8 cellular contexts compared by ENCODE assay signal in the genomic region with DNA sequence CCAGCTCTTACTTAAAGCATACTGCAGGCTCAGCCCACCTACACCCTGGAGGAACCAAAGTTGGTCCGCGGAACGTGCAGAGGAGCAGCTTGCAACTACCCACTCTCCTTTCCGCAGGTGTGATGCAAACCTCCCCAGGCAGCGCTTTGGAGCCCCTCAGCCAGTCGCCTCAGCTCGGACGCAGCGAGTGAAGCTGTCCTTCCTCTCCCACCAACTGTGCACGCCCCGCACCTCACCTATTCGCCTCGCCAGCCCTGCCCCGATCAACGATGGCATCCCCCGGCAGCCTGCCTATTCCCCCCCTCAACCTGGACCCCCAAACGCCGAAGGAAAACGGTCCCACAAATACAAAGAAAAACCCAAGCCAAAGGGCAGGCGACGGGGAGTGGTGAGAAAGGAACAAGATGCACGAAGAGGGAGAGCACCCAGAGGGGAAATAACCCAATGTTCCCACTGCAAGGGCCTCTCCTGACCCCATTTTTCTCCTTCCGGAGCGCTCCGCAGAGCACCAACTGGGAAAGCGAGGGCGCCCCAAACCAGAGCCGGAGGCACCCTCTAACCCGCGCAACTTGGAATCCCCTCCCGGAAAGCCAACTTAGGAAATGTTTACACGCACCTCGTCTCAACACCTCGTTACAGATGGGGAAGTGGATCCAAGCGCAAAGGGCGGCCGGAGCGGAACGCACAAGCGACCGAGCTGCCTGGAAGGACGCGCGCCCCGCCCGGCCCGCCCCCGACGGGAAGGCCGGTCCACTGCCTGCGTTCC. TPM values are rescaled to one million over a fixed set of nuclear protein-coding genes. Genes with fewer than 3 reads are reported as not detected.
DNase-seq lines count a peak whose midpoint lies in the region; ATAC-seq, FAIRE-seq and TF ChIP-seq lines count a peak whose summit lies in the region.

No MANE protein-coding gene starts in this region.

- H2AFZ ChIP-seq in astrocyte (ENCODE audit: low read depth, low read length) = peak overlapping the region; percentile 87

- H3K27ac ChIP-seq in astrocyte (ENCODE audit: low read depth, low read length) = peak overlapping the region; percentile 88

- peak; percentile 61 to 67 (median 66) for ATAC-seq in T-cell (replicated peaks in 1 of 4)

- H3K27ac Mint-ChIP-seq in Caco-2 (ENCODE audit: unreplicated experiment) = peak overlapping the region; percentile 84
- peak overlapping the region; percentile 89 to 90 for H3K27ac Mint-ChIP-seq in T-cell
- peak overlapping the region; percentile 77 for H3K27ac Mint-ChIP-seq in astrocyte (ENCODE audit: unreplicated experiment)

- intact Hi-C loops in Caco-2 (cut with micrococcal nuclease; ENCODE audit: unreplicated experiment) = loop anchor here (2.0 kb wide), 1 partner anchor 35 kb away; no protein-coding TSS in a partner anchor

- H3K36me3 Mint-ChIP-seq in Caco-2 (ENCODE audit: insufficient read depth, unreplicated experiment) = peaks cover 49% of the 10 kb centered on the region
- peaks cover 23% of the 10 kb centered on the region for H3K36me3 Mint-ChIP-seq in T-cell
- peaks cover 15% of the 10 kb centered on the region for H3K36me3 Mint-ChIP-seq in astrocyte (ENCODE audit: low read depth, unreplicated experiment)

- TF ChIP-seq CTCF in Caco-2 (IDR thresholded peaks at IDR 0.05; ENCODE audit: insufficient read depth in 1 of 2, low read depth in 1 of 2, low read length in 1 of 2, severe bottlenecking in 1 of 2, unreplicated experiment in 1 of 2) (no peak), GM20000 (IDR thresholded peaks at IDR 0.05; ENCODE audit: extremely low read depth, missing control alignments) (no peak), astrocyte (IDR thresholded peaks at IDR 0.05; ENCODE audit: insufficient read depth, low read depth, low read length) (no peak)

- H3K4me2 ChIP-seq in astrocyte (ENCODE audit: low read length) = peak overlapping the region; percentile 94

- H3K4me1 ChIP-seq in Caco-2 (peaks cover 17% of the 10 kb centered on the region), astrocyte (ENCODE audit: insufficient read depth, low read length) (peaks cover 6% of the 10 kb centered on the region)

- DNase-seq in Caco-2 (peak in 1 of 2 experiments; percentile 45), GM20000 (ENCODE audit: low spot score) (peak; percentile 55), HK-2 (ENCODE audit: unreplicated experiment) (peak; percentile 43), T-cell (peak in 31 of 34 experiments; percentile 10 to 61 (median 32)), astrocyte (ENCODE audit: low read depth) (peak; percentile 18), hippocampal formation (lab: John Stamatoyannopoulos, UW) (peak; percentile 24 to 36), retina (peak; percentile 79), HPDE6-E6E7 (ENCODE audit: extremely low spot score) (no peak)

- H3K4me3 Mint-ChIP-seq in Caco-2 (ENCODE audit: unreplicated experiment) = peak overlapping the region; percentile 95
- peak overlapping the region; percentile 94 to 95 (median 95) for H3K4me3 Mint-ChIP-seq in T-cell
- peak overlapping the region; percentile 95 for H3K4me3 Mint-ChIP-seq in astrocyte (ENCODE audit: unreplicated experiment)

- no peaks in the 10 kb centered on the region for H3K9me3 Mint-ChIP-seq in Caco-2 (ENCODE audit: unreplicated experiment)
- no peaks in the 10 kb centered on the region for H3K9me3 Mint-ChIP-seq in T-cell
- H3K9me3 Mint-ChIP-seq in astrocyte (ENCODE audit: unreplicated experiment) = no peaks in the 10 kb centered on the region

- no peaks in the 10 kb centered on the region for H3K27me3 ChIP-seq in Caco-2 (replicated peaks; ENCODE audit: control insufficient read depth, insufficient read depth, low read length)
- H3K27me3 ChIP-seq in astrocyte (ENCODE audit: insufficient read depth, low read length) = no peaks in the 10 kb centered on the region

- peaks cover 45% of the 10 kb centered on the region for H4K20me1 ChIP-seq in astrocyte (ENCODE audit: insufficient read depth, low read length)

- peak overlapping the region; percentile 91 for H3K9ac ChIP-seq in astrocyte (ENCODE audit: low read length)

- CTCF ChIA-PET in Caco-2 (lab: Charles Lee) (interaction anchor here (0.8 to 0.9 kb wide), 2 partner anchors 22 to 35 kb away, joined by 3 to 7 read pairs; no protein-coding TSS in a partner anchor), T-cell (lab: Charles Lee) (interaction anchor here (0.6 to 1.1 kb wide), 3 partner anchors 35 to 1167 kb away, joined by 3 to 4 read pairs (median 3); no protein-coding TSS in a partner anchor)

- H3K4me1 Mint-ChIP-seq in Caco-2 (ENCODE audit: low read depth, unreplicated experiment) (peaks cover 23% of the 10 kb centered on the region), T-cell (peaks cover 35 to 50% (median 37%) of the 10 kb centered on the region in 3 donors), astrocyte (ENCODE audit: low read depth, unreplicated experiment) (peaks cover 8% of the 10 kb centered on the region)

- H3K9me3 ChIP-seq in Caco-2 (no peaks in the 10 kb centered on the region), astrocyte (ENCODE audit: insufficient read depth, low read depth, low read length) (no peaks in the 10 kb centered on the region)

- POLR2A ChIA-PET in Caco-2 (lab: Charles Lee) = no interaction called here
- POLR2A ChIA-PET in T-cell (lab: Charles Lee) = interaction anchor here in 1 of 2 donors (0.5 kb wide), 1 partner anchor 593 kb away, joined by 3 read pairs; no protein-coding TSS in a partner anchor

- no peak for FAIRE-seq in astrocyte (lab: Jason Lieb, UNC)

- peak overlapping the region; percentile 98 for H3K4me3 ChIP-seq in Caco-2 (ENCODE audit: low read depth, low read length)
- peak overlapping the region; percentile 86 for H3K4me3 ChIP-seq in astrocyte (ENCODE audit: insufficient read depth, low read depth, low read length)

- H3K36me3 ChIP-seq in Caco-2 (ENCODE audit: control insufficient read depth, insufficient read depth, low read length) = peaks cover 4% of the 10 kb centered on the region
- H3K36me3 ChIP-seq in astrocyte (ENCODE audit: insufficient read depth, low read length) = peaks cover 5% of the 10 kb centered on the region

- peaks cover 53% of the 10 kb centered on the region for H3K79me2 ChIP-seq in astrocyte (ENCODE audit: insufficient read depth, low read length)

- no TSS peak for BruUV-seq in Caco-2 (replicated peaks; lab: Mats Ljungman, UMichigan)

- H3K27me3 Mint-ChIP-seq in Caco-2 (ENCODE audit: insufficient read depth, unreplicated experiment) (no peaks in the 10 kb centered on the region), T-cell (no peaks in the 10 kb centered on the region), astrocyte (ENCODE audit: low read depth, unreplicated experiment) (no peaks in the 10 kb centered on the region)

RNA-seq across cellular contexts. Expression of gene GLB1, which starts 0.7 kb away (rescaled TPM):
- total RNA-seq in Caco-2 (2022) (307 and 324 TPM in 2 replicates), T-cell (10 to 100 TPM; 28.2 to 46.2 (median 31.3) TPM), astrocyte (128 and 148 TPM in 2 replicates)

RNA-seq across cellular contexts. Expression of gene TMPPE, which starts 0.7 kb away (rescaled TPM):
- 20.0 and 22.5 TPM in 2 replicates for total RNA-seq in Caco-2 (2022)
- total RNA-seq in T-cell = 10 to 100 TPM in 2 of 5 donors, 1 to 10 TPM in 3; 8.0 to 11.2 (median 9.8) TPM
- total RNA-seq in astrocyte = 15.1 TPM in 2 replicates

RNA-seq across cellular contexts. Expression of gene CRTAP, which starts 17.5 kb away (rescaled TPM):
- 144 and 151 TPM in 2 replicates for total RNA-seq in Caco-2 (2022)
- total RNA-seq in T-cell = 10 to 100 TPM; 27.8 to 65.7 (median 52.4) TPM
- total RNA-seq in astrocyte = 144 and 145 TPM in 2 replicates
